ENCODE assay signal across 15 cellular contexts in the genomic region with DNA sequence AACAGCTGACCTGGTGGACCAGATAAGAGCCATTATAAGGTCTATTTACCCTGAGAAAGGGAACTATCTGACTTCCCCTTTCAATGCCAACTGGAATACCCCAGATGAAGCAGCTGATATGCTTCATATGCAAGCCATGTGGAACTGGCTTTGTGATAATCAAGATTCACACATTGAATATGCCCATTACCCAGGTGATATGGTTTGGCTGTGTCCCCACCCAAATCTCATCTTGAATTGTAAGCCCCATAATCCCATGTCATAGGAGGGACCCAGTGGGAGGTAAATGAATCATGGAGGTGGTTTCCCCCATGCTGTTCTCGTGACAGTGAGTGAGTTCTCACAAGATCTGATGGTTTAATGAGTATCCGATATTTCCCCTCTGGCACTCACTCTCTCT. TPM values are rescaled to one million over a fixed set of nuclear protein-coding genes. Genes with fewer than 3 reads are reported as not detected.
DNase-seq lines count a peak whose midpoint lies in the region; ATAC-seq, FAIRE-seq and TF ChIP-seq lines count a peak whose summit lies in the region.
"Had no signal": no experiment of that assay in that cellular context is flagged by ENCODE, and none has a peak within 500 bp of the region (broad histone marks: within the 10 kb centered on the region; RNA-seq: fewer than 3 reads in every experiment).

No MANE protein-coding gene starts in this region.

- no TSS peak for BruUV-seq in K562 (replicated peaks; lab: Mats Ljungman, UMichigan)

- H3K9me1 ChIP-seq in K562 (ENCODE audit: control insufficient read depth, insufficient read depth, low read length), result no peaks in the 10 kb centered on the region

- H3K4me1 ChIP-seq in K562 (replicated peaks in 1 of 2; ENCODE audit: control insufficient read depth in 2 of 2, insufficient read depth in 2 of 2, low read length in 2 of 2) (no peaks in the 10 kb centered on the region), GM23338 (ENCODE audit: insufficient read depth) (no peaks in the 10 kb centered on the region), ovary (ENCODE audit: insufficient read depth) (no peaks in the 10 kb centered on the region)
- H3K4me1 ChIP-seq: breast epithelium had no signal

- CTCF ChIA-PET in activated naive CD4-positive, alpha-beta T cell treated with anti-CD3 and anti-CD28 coated beads for 36 hours (lab: Charles Lee), result interaction anchor here (1.4 to 1.8 kb wide), 2 partner anchors 21 to 40 kb away, joined by 4 to 5 read pairs; no protein-coding TSS in a partner anchor
- CTCF ChIA-PET in activated naive CD4-positive, alpha-beta T cell treated with anti-CD3 and anti-CD28 coated beads, Interleukin-2, amount 10 ng/mL, durations not matched to agents 7 days and 5 days (lab: Charles Lee), result interaction anchor here (1.0 kb wide), 1 partner anchor 42 kb away, joined by 3 read pairs; a partner anchor contains a TSS
- CTCF ChIA-PET in K562 (lab: Yijun Ruan, JAX; ENCODE audit: low intra/inter-chr PET ratio), result no interaction called here

- POLR2A ChIA-PET in K562 (lab: Yijun Ruan, JAX), result interaction anchor here (0.7 kb wide), 1 partner anchor 24 kb away, joined by 3 read pairs; no protein-coding TSS in a partner anchor

- in situ Hi-C loops in K562 (cut with MboI), result no loop called here

- 13% methylated on average over 2 of the region's 2 CpGs for WGBS in K562 (ENCODE audit: insufficient coverage, low coverage, missing lambda C conversion rate)
- WGBS in ovary, 3 donors, result 78 to 88% (median 80%) methylated on average over 2 of the region's 2 CpGs

- H3F3A ChIP-seq in GM23338 (replicated peaks; ENCODE audit: low read depth), result no peaks in the 10 kb centered on the region

- H3K9me2 ChIP-seq in GM23338 (ENCODE audit: insufficient read depth), result peaks cover 5% of the 10 kb centered on the region; the same call in 1 of the 2 replicates

- no peak overlapping the region for H3K4me2 ChIP-seq in K562 (ENCODE audit: insufficient read depth, low read length)
- no peak overlapping the region for H3K4me2 ChIP-seq in GM23338

- no peak for TF ChIP-seq POLR2A in K562 (conservative IDR thresholded peaks at IDR 0.05)
- TF ChIP-seq POLR2A in ovary (IDR thresholded peaks at IDR 0.05), result no peak

- DNase-seq in activated naive CD4-positive, alpha-beta T cell treated with anti-CD3 and anti-CD28 coated beads for 36 hours, result peak; percentile 49
- DNase-seq in activated naive CD4-positive, alpha-beta T cell treated with anti-CD3 and anti-CD28 coated beads, Interleukin-2, amount 10 ng/mL, durations not matched to agents 7 days and 5 days, result no peak
- DNase-seq in OCI-M1 (lab: John Stamatoyannopoulos, UW), result peak; percentile 75
- no peak for DNase-seq in K562 (ENCODE audit: extremely low read depth in 1 of 4, low spot score in 3 of 4)
- peak; percentile 23 for DNase-seq in stimulated activated naive CD8-positive, alpha-beta T cell treated with anti-CD3 and anti-CD28 coated beads, Interleukin-15, Interleukin-2, amounts not matched to agents 100 U/mL and 50 U/mL, for 24 hours
- DNase-seq in GM23338 (ENCODE audit: low spot score), result no peak
- DNase-seq in ovary, result no peak
- no peak for DNase-seq in mucosa of gallbladder (ENCODE audit: low spot score)
- DNase-seq: foreskin keratinocyte, midbrain, NCI-H1930, posterior cingulate gyrus, SIG-M5 had no signal

- H3K27ac Mint-ChIP-seq in activated naive CD4-positive, alpha-beta T cell treated with anti-CD3 and anti-CD28 coated beads for 36 hours, result no peak overlapping the region
- no peak overlapping the region for H3K27ac Mint-ChIP-seq in activated naive CD4-positive, alpha-beta T cell treated with anti-CD3 and anti-CD28 coated beads, Interleukin-2, amount 10 ng/mL, durations not matched to agents 7 days and 5 days
- H3K27ac Mint-ChIP-seq in GM23338, result no peak overlapping the region

- ATAC-seq in K562 (no peak), GM23338 (no peak)
- ATAC-seq in stimulated activated naive CD8-positive, alpha-beta T cell treated with anti-CD3 and anti-CD28 coated beads, Interleukin-15, Interleukin-2, amounts not matched to agents 100 U/mL and 50 U/mL, for 24 hours, result peak; percentile 68
- ATAC-seq: foreskin keratinocyte had no signal

- H3K27me3 Mint-ChIP-seq in activated naive CD4-positive, alpha-beta T cell treated with anti-CD3 and anti-CD28 coated beads for 36 hours (ENCODE audit: low read depth), result no peaks in the 10 kb centered on the region
- H3K27me3 Mint-ChIP-seq in activated naive CD4-positive, alpha-beta T cell treated with anti-CD3 and anti-CD28 coated beads, Interleukin-2, amount 10 ng/mL, durations not matched to agents 7 days and 5 days, result no peaks in the 10 kb centered on the region
- peaks cover 5% of the 10 kb centered on the region for H3K27me3 Mint-ChIP-seq in GM23338 (ENCODE audit: insufficient read depth, low read depth, poor library complexity)

- H3K27me3 ChIP-seq in K562 (ENCODE audit: control insufficient read depth in 2 of 2, insufficient read depth in 2 of 2, low read length in 2 of 2) (peaks cover 0 to 2% of the 10 kb centered on the region in 2 experiments; a peak in 1 of 5 replicates), GM23338 (ENCODE audit: insufficient read depth) (no peaks in the 10 kb centered on the region), ovary (no peaks in the 10 kb centered on the region)
- H3K27me3 ChIP-seq: foreskin keratinocyte had no signal

- TF ChIP-seq CTCF in K562 (IDR thresholded peaks at IDR 0.05 in 2 of 3, conservative IDR thresholded peaks at IDR 0.05 in 1 of 3; ENCODE audit: insufficient read depth in 2 of 3, low read depth in 1 of 3, low read length in 3 of 3), result no peak
- TF ChIP-seq CTCF in GM23338 (conservative IDR thresholded peaks at IDR 0.05; ENCODE audit: low read depth in 2 of 2), result no peak
- TF ChIP-seq CTCF in ovary (IDR thresholded peaks at IDR 0.05), result no peak

- H3K36me3 ChIP-seq in K562 (ENCODE audit: control insufficient read depth, insufficient read depth, low read length), result no peaks in the 10 kb centered on the region
- H3K36me3 ChIP-seq in GM23338 (ENCODE audit: insufficient read depth), result no peaks in the 10 kb centered on the region
- no peaks in the 10 kb centered on the region for H3K36me3 ChIP-seq in ovary
- H3K36me3 ChIP-seq: breast epithelium had no signal

- no peak for FAIRE-seq in K562 (lab: Jason Lieb, UNC)
- FAIRE-seq: TTC549 had no signal

- no peak overlapping the region for H3K9ac ChIP-seq in K562 (ENCODE audit: insufficient read depth in 1 of 2, low read depth in 2 of 2, low read length in 2 of 2)

- H3K4me3 Mint-ChIP-seq in activated naive CD4-positive, alpha-beta T cell treated with anti-CD3 and anti-CD28 coated beads for 36 hours, result no peak overlapping the region
- H3K4me3 Mint-ChIP-seq in activated naive CD4-positive, alpha-beta T cell treated with anti-CD3 and anti-CD28 coated beads, Interleukin-2, amount 10 ng/mL, durations not matched to agents 7 days and 5 days, result no peak overlapping the region
- no peak overlapping the region for H3K4me3 Mint-ChIP-seq in GM23338

- intact Hi-C loops in activated naive CD4-positive, alpha-beta T cell treated with anti-CD3 and anti-CD28 coated beads for 36 hours (cut with micrococcal nuclease), result no loop called here
- intact Hi-C loops in K562 (cut with micrococcal nuclease), result no loop called here
- intact Hi-C loops in ovary (cut with DNase I), result no loop called here

- H4K20me1 ChIP-seq in K562 (replicated peaks; ENCODE audit: control insufficient read depth, insufficient read depth, low read length), result no peaks in the 10 kb centered on the region
- no peaks in the 10 kb centered on the region for H4K20me1 ChIP-seq in GM23338 (replicated peaks; ENCODE audit: insufficient read depth)

- peaks cover 52% of the 10 kb centered on the region for H3K4me1 Mint-ChIP-seq in activated naive CD4-positive, alpha-beta T cell treated with anti-CD3 and anti-CD28 coated beads for 36 hours (ENCODE audit: low read depth)
- H3K4me1 Mint-ChIP-seq in activated naive CD4-positive, alpha-beta T cell treated with anti-CD3 and anti-CD28 coated beads, Interleukin-2, amount 10 ng/mL, durations not matched to agents 7 days and 5 days, result peaks cover 50% of the 10 kb centered on the region
- H3K4me1 Mint-ChIP-seq in GM23338, result 0 out of 3 replicates have a peak, but pooled peaks cover 3% of the 10 kb centered on the region

- peaks cover 69% of the 10 kb centered on the region for H3K36me3 Mint-ChIP-seq in activated naive CD4-positive, alpha-beta T cell treated with anti-CD3 and anti-CD28 coated beads for 36 hours (ENCODE audit: low read depth)
- H3K36me3 Mint-ChIP-seq in activated naive CD4-positive, alpha-beta T cell treated with anti-CD3 and anti-CD28 coated beads, Interleukin-2, amount 10 ng/mL, durations not matched to agents 7 days and 5 days, result peaks cover 80% of the 10 kb centered on the region
- peaks cover 26% of the 10 kb centered on the region; the same call in 2 of the 3 replicates for H3K36me3 Mint-ChIP-seq in GM23338 (ENCODE audit: low read depth)

- H3K9me3 Mint-ChIP-seq in activated naive CD4-positive, alpha-beta T cell treated with anti-CD3 and anti-CD28 coated beads for 36 hours, result peaks cover 29% of the 10 kb centered on the region
- H3K9me3 Mint-ChIP-seq in activated naive CD4-positive, alpha-beta T cell treated with anti-CD3 and anti-CD28 coated beads, Interleukin-2, amount 10 ng/mL, durations not matched to agents 7 days and 5 days, result peaks cover 47% of the 10 kb centered on the region
- H3K9me3 Mint-ChIP-seq in GM23338, result peaks cover 32% of the 10 kb centered on the region

- H3K4me3 ChIP-seq in K562 (no peak overlapping the region), GM23338 (no peak overlapping the region), ovary (no peak overlapping the region)
- H3K4me3 ChIP-seq: breast epithelium had no signal

- H3K27ac ChIP-seq in K562 (ENCODE audit: extremely low read depth, low read depth, low read length) (no peak overlapping the region), GM23338 (ENCODE audit: low read depth) (no peak overlapping the region), ovary (no peak overlapping the region)
- H3K27ac ChIP-seq: breast epithelium, foreskin keratinocyte had no signal

- TF ChIP-seq RAD21 in K562 (CRISPR knock-in tag; conservative IDR thresholded peaks at IDR 0.05 in 1 of 2, IDR thresholded peaks at IDR 0.05 in 1 of 2), result no peak

- TF ChIP-seq EP300 in K562 (IDR thresholded peaks at IDR 0.05; ENCODE audit: low read length), result no peak
- no peak for TF ChIP-seq EP300 in ovary (IDR thresholded peaks at IDR 0.05)

- H3K9me3 ChIP-seq in K562 (replicated peaks; ENCODE audit: control insufficient read depth, insufficient read depth, low read depth, low read length) (peaks cover 10% of the 10 kb centered on the region), ovary (no peaks in the 10 kb centered on the region)

- no peak overlapping the region for H2AFZ ChIP-seq in K562 (ENCODE audit: low read depth, low read length)
- H2AFZ ChIP-seq in GM23338, result no peak overlapping the region

- no peaks in the 10 kb centered on the region for H3K79me2 ChIP-seq in K562 (ENCODE audit: control insufficient read depth, insufficient read depth, low read length)
- no peaks in the 10 kb centered on the region for H3K79me2 ChIP-seq in GM23338 (replicated peaks; ENCODE audit: insufficient read depth)

RNA-seq across cellular contexts. Expression of a gene that starts 42.1 kb away (rescaled TPM):
- 10 to 100 TPM; 34.2 to 36.1 TPM for total RNA-seq in activated naive CD4-positive, alpha-beta T cell treated with anti-CD3 and anti-CD28 coated beads for 36 hours
- total RNA-seq in K562 (2011; cell fraction: chromatin; rRNA removed; ENCODE audit: low replicate concordance), result 0.74 and 0.79 TPM in 2 replicates
- total RNA-seq in K562 (2011; cell fraction: nucleolus; rRNA removed), result 0.17 and 0.39 TPM in 2 replicates
- total RNA-seq in K562 (2011; cell fraction: nucleoplasm; rRNA removed), result 0.51 and 0.61 TPM in 2 replicates
- 0.32 and 0.65 TPM in 2 replicates for total RNA-seq in K562 (2014; rRNA removed)
- 0.62 and 0.89 TPM in 2 replicates for total RNA-seq in K562 (2014; rRNA removed; fragmentation: Illumina TruSeq; extraction: Trizol)
- total RNA-seq in K562 (2015; rRNA removed; fragmentation: Illumina TruSeq; extraction: Trizol), result 0.72 TPM in 2 replicates
- 1.1 and 1.6 TPM in 2 replicates for total RNA-seq in K562 (2021)
- 0.63 TPM in 1 of 2 replicates, not detected in the other for polyA plus RNA-seq in K562 (2011; rRNA removed)
- 0.04 and 0.43 TPM in 2 replicates for polyA plus RNA-seq in K562 (2011; cell fraction: cytosol; rRNA removed)
- polyA plus RNA-seq in K562 (2011; cell fraction: nucleus; rRNA removed), result 0.15 and 0.55 TPM in 2 replicates
- polyA plus RNA-seq in K562 (2012), result 0.18 and 0.36 TPM in 2 replicates
- 0.62 and 0.83 TPM in 2 replicates for polyA plus RNA-seq in K562 (2014; fragmentation: Illumina TruSeq; extraction: Trizol)
- polyA plus RNA-seq in K562 (2014; fragmentation: Nextera tagmentation; extraction: Ambion mirVana), result under 1 TPM; 0.06 to 0.17 TPM
- 0.23 and 0.69 TPM in 2 replicates for polyA plus RNA-seq in K562 (2014; rRNA removed)
- 0.09 and 2.9 TPM in 2 replicates for polyA minus RNA-seq in K562 (2011; rRNA and poly(A)+ RNA removed)
- 2.5 TPM in 1 of 2 replicates, not detected in the other for polyA minus RNA-seq in K562 (2011; cell fraction: cytosol; rRNA and poly(A)+ RNA removed)
- polyA minus RNA-seq in K562 (2011; cell fraction: nucleus; rRNA and poly(A)+ RNA removed), result 0.54 TPM in 1 of 2 replicates, not detected in the other
- 0.76 and 1.4 TPM in 2 replicates for total RNA-seq in GM23338 (2014; rRNA removed; shearing (Covaris generic))
- 0.05 and 0.11 TPM in 2 replicates for polyA plus RNA-seq in GM23338 (2016; fragmentation: Nextera tagmentation; extraction: Ambion mirVana)
- total RNA-seq in ovary, result under 1 TPM; 0.34 to 0.97 (median 0.62) TPM
- polyA plus RNA-seq in ovary, result 1 to 10 TPM in 1 of 2 donors, under 1 TPM in 1; 0.16 to 2.6 TPM
- 5.8 TPM for total RNA-seq in mucosa of gallbladder
- polyA plus RNA-seq: foreskin keratinocyte had no signal

RNA-seq across cellular contexts. Expression of a gene that starts 46.0 kb away (rescaled TPM):
- total RNA-seq in activated naive CD4-positive, alpha-beta T cell treated with anti-CD3 and anti-CD28 coated beads for 36 hours, result not detected
- total RNA-seq in K562 (2011; cell fraction: chromatin; rRNA removed; ENCODE audit: low replicate concordance), result not detected in 2 replicates
- total RNA-seq in K562 (2011; cell fraction: nucleolus; rRNA removed), result not detected in 2 replicates
- not detected in 2 replicates for total RNA-seq in K562 (2011; cell fraction: nucleoplasm; rRNA removed)
- total RNA-seq in K562 (2014; rRNA removed) (not detected in 2 replicates), K562 (2014; rRNA removed; fragmentation: Illumina TruSeq; extraction: Trizol) (not detected in 2 replicates), K562 (2015; rRNA removed; fragmentation: Illumina TruSeq; extraction: Trizol) (not detected in 2 replicates), K562 (2021) (not detected in 2 replicates), ovary (not detected), mucosa of gallbladder (not detected)
- polyA plus RNA-seq in K562 (2011; rRNA removed) (not detected in 2 replicates), K562 (2014; fragmentation: Illumina TruSeq; extraction: Trizol) (not detected in 2 replicates), K562 (2014; fragmentation: Nextera tagmentation; extraction: Ambion mirVana) (not detected), K562 (2014; rRNA removed) (not detected in 2 replicates), GM23338 (2016; fragmentation: Nextera tagmentation; extraction: Ambion mirVana) (0.28 TPM in 1 of 2 replicates, not detected in the other), ovary (not detected)
- polyA plus RNA-seq in K562 (2011; cell fraction: cytosol; rRNA removed), result not detected in 2 replicates
- not detected in 2 replicates for polyA plus RNA-seq in K562 (2011; cell fraction: nucleus; rRNA removed)
- polyA plus RNA-seq in K562 (2012), result not detected in 2 replicates
- not detected in 2 replicates for polyA minus RNA-seq in K562 (2011; rRNA and poly(A)+ RNA removed)
- polyA minus RNA-seq in K562 (2011; cell fraction: cytosol; rRNA and poly(A)+ RNA removed), result not detected in 2 replicates
- not detected in 2 replicates for polyA minus RNA-seq in K562 (2011; cell fraction: nucleus; rRNA and poly(A)+ RNA removed)
- not detected in 2 replicates for total RNA-seq in GM23338 (2014; rRNA removed; shearing (Covaris generic))
- total RNA-seq: breast epithelium, foreskin keratinocyte had no signal
- polyA plus RNA-seq: foreskin keratinocyte had no signal

Comparison
In these comparisons a context has a peak if more than half of its experiments do, and no peak if none do; other contexts are left out.
1. DNase-seq: peak in activated naive CD4-positive, alpha-beta T cell treated with anti-CD3 and anti-CD28 coated beads for 36 hours (single experiment), OCI-M1 (single experiment) and stimulated activated naive CD8-positive, alpha-beta T cell treated with anti-CD3 and anti-CD28 coated beads, Interleukin-15, Interleukin-2, amounts not matched to agents 100 U/mL and 50 U/mL, for 24 hours (single experiment); none in activated naive CD4-positive, alpha-beta T cell treated with anti-CD3 and anti-CD28 coated beads, Interleukin-2, amount 10 ng/mL, durations not matched to agents 7 days and 5 days (single experiment), K562 (0 of 4), GM23338 (single experiment), ovary (0 of 5) and mucosa of gallbladder (single experiment).